ENCODE assay signal across 2 cellular contexts in genomic region chr15:29037997-29038700, GRCh38.
TF ChIP-seq lines count a peak whose summit lies in the region.

No MANE protein-coding gene starts in this region.

TF ChIP-seq in liver, 16 proteins besides CTCF, POLR2A, EP300 and RAD21 (continued from another document):
- TF ChIP-seq REST (IDR thresholded peaks at IDR 0.05) (peak; percentile 88), TAF1 (conservative IDR thresholded peaks at IDR 0.05) (no peak)

TF ChIP-seq in HepG2, 621 proteins besides CTCF, POLR2A, EP300 and RAD21 (continued from another document):
- TF ChIP-seq PRDM4 (CRISPR knock-in tag; IDR thresholded peaks at IDR 0.05; ENCODE audit: borderline replicate concordance) (no peak), NCOR1 (IDR thresholded peaks at IDR 0.05; ENCODE audit: borderline replicate concordance, low read length) (no peak)
